Comparison of ENCODE assay signal across 9 cellular contexts in genomic region chr18:57434177-57434535, GRCh38. TPM values are rescaled to one million over a fixed set of nuclear protein-coding genes. Genes with fewer than 3 reads are reported as not detected.
DNase-seq lines count a peak whose midpoint lies in the region; ATAC-seq and TF ChIP-seq lines count a peak whose summit lies in the region.
"Had no signal": no experiment of that assay in that cellular context is flagged by ENCODE, and none has a peak within 500 bp of the region (broad histone marks: within the 10 kb centered on the region; RNA-seq: fewer than 3 reads in every experiment).

No MANE protein-coding gene starts in this region.

- no peak for ATAC-seq in GM18502 (IDR thresholded peaks at IDR 0.05; ENCODE audit: poor library complexity, unreplicated experiment)
- no peak for ATAC-seq in aorta (ENCODE audit: low FRiP score)

- H3K27me3 ChIP-seq in WERI-Rb-1 (ENCODE audit: insufficient read depth, low read depth, severe bottlenecking) (no peaks in the 10 kb centered on the region), liver (ENCODE audit: control insufficient read depth in 4 of 4, insufficient read depth in 4 of 4, low read length in 3 of 4) (no peaks in the 10 kb centered on the region), aorta (ENCODE audit: control insufficient read depth in 1 of 2, insufficient read depth in 2 of 2, low read length in 1 of 2) (peaks cover 0 to 3% of the 10 kb centered on the region in 2 donors)

- H3K27ac ChIP-seq in 22Rv1 (peak overlapping the region; percentile 80), WERI-Rb-1 (no peak overlapping the region), liver (ENCODE audit: low read depth in 1 of 2, low read length in 2 of 2) (peak overlapping the region; percentile 71 to 84), aorta (ENCODE audit: low read depth in 1 of 2, low read length in 2 of 2) (no peak overlapping the region)
- H3K27ac ChIP-seq: HL-60 had no signal

- H3K36me3 ChIP-seq in ES-I3 (ENCODE audit: insufficient read depth, low read length) = no peaks in the 10 kb centered on the region
- H3K36me3 ChIP-seq in WERI-Rb-1 = peaks cover 17% of the 10 kb centered on the region
- H3K36me3 ChIP-seq in liver (ENCODE audit: control insufficient read depth in 4 of 4, insufficient read depth in 3 of 4, low read depth in 1 of 4, low read length in 3 of 4) = no peaks in the 10 kb centered on the region
- H3K36me3 ChIP-seq in aorta (ENCODE audit: control insufficient read depth in 1 of 2, insufficient read depth in 2 of 2, low read length in 1 of 2) = no peaks in the 10 kb centered on the region

- intact Hi-C loops in aorta (cut with DNase I) = loop anchor here in 1 of 2 donors (10.0 kb wide), 1 partner anchor 121 kb away; no protein-coding TSS in a partner anchor

- TF ChIP-seq CTCF in 22Rv1 (IDR thresholded peaks at IDR 0.05) (no peak), WERI-Rb-1 (IDR thresholded peaks at IDR 0.05; ENCODE audit: low read depth, low read length) (no peak), liver (IDR thresholded peaks at IDR 0.05; ENCODE audit: low read depth, low read length, missing input control) (no peak)

- H3K9me3 ChIP-seq in ES-I3 (ENCODE audit: control insufficient read depth, insufficient read depth, low read length) (no peaks in the 10 kb centered on the region), WERI-Rb-1 (ENCODE audit: severe bottlenecking) (no peaks in the 10 kb centered on the region), liver (ENCODE audit: control insufficient read depth in 4 of 4, low read length in 3 of 4) (no peaks in the 10 kb centered on the region), aorta (ENCODE audit: control insufficient read depth, low read length) (no peaks in the 10 kb centered on the region)

- WGBS in liver = 1% methylated on average over 17 of the region's 17 CpGs
- 4 to 5% methylated on average over 17 of the region's 17 CpGs for WGBS in aorta, 2 donors

- peak; percentile 42 for DNase-seq in WERI-Rb-1
- no peak for DNase-seq in T-helper 9 cell
- no peak for DNase-seq in NCI-H345 (lab: John Stamatoyannopoulos, UW)
- DNase-seq in aorta = no peak

- H3K4me1 ChIP-seq in ES-I3 (ENCODE audit: insufficient read depth, low read length) (peaks cover 13% of the 10 kb centered on the region), liver (ENCODE audit: control insufficient read depth in 4 of 4, insufficient read depth in 4 of 4, low read length in 3 of 4) (peaks cover 0 to 59% (median 33%) of the 10 kb centered on the region in 4 donors), aorta (ENCODE audit: control insufficient read depth in 1 of 2, insufficient read depth in 2 of 2, low read length in 2 of 2) (no peaks in the 10 kb centered on the region)

- peak overlapping the region; percentile 53; the same call in 1 of the 2 replicates for H3K9ac ChIP-seq in ES-I3 (ENCODE audit: low read depth, low read length)
- peak overlapping the region; percentile 73 to 83 for H3K9ac ChIP-seq in liver (ENCODE audit: low read depth in 1 of 2, low read length in 2 of 2)

- peak overlapping the region; percentile 78 for H3K4me3 ChIP-seq in WERI-Rb-1 (ENCODE audit: low read depth, low read length)
- peak overlapping the region; percentile 77 to 85 (median 79) for H3K4me3 ChIP-seq in liver (ENCODE audit: low read depth in 1 of 3, low read length in 3 of 3)
- H3K4me3 ChIP-seq in aorta (ENCODE audit: low read length in 2 of 2) = peak overlapping the region in 1 of 2 donors; percentile 4

- no peak for TF ChIP-seq RAD21 in liver (IDR thresholded peaks at IDR 0.05)

TF ChIP-seq in liver, 16 proteins besides CTCF, POLR2A, EP300 and RAD21:
- no peak for TF ChIP-seq NR2F2 (IDR thresholded peaks at IDR 0.05)
- no peak for TF ChIP-seq TAF1 (conservative IDR thresholded peaks at IDR 0.05)
- TF ChIP-seq ZBTB33 (IDR thresholded peaks at IDR 0.05) = no peak
- TF ChIP-seq EGR1 (IDR thresholded peaks at IDR 0.05; ENCODE audit: low read depth in 2 of 2) = no peak
- no peak for TF ChIP-seq GABPA (IDR thresholded peaks at IDR 0.05 in 1 of 2, conservative IDR thresholded peaks at IDR 0.05 in 1 of 2)
- no peak for TF ChIP-seq RXRA (IDR thresholded peaks at IDR 0.05)
- TF ChIP-seq MAX (IDR thresholded peaks at IDR 0.05) = no peak
- no peak for TF ChIP-seq HNF4G (IDR thresholded peaks at IDR 0.05)
- no peak for TF ChIP-seq JUND (IDR thresholded peaks at IDR 0.05)
- no peak for TF ChIP-seq FOXA2 (IDR thresholded peaks at IDR 0.05)

RNA-seq across cellular contexts. Expression of gene ONECUT2, which starts 1.0 kb away (rescaled TPM):
- total RNA-seq in liver (1 to 10 TPM; 5.4 to 5.7 TPM), aorta (under 1 TPM; 0.32 to 0.69 TPM)
- polyA plus RNA-seq in liver (1 to 10 TPM; 1.8 to 3.8 TPM), aorta (under 1 TPM; 0.03 to 0.50 TPM)

Comparison
In these comparisons a context has a peak if more than half of its experiments do, and no peak if none do; other contexts are left out.
1. H3K27ac ChIP-seq: peak in 22Rv1 (single experiment) and liver (2 of 2); none in WERI-Rb-1 (single experiment) and aorta (0 of 2).